11 cellular contexts compared by ENCODE assay signal in genomic region chr3:58308728-58309127, GRCh38. TPM values are rescaled to one million over a fixed set of nuclear protein-coding genes. Genes with fewer than 3 reads are reported as not detected.
DNase-seq lines count a peak whose midpoint lies in the region; ATAC-seq and TF ChIP-seq lines count a peak whose summit lies in the region.
"Had no signal": no experiment of that assay in that cellular context is flagged by ENCODE, and none has a peak within 500 bp of the region (broad histone marks: within the 10 kb centered on the region; RNA-seq: fewer than 3 reads in every experiment).

No MANE protein-coding gene starts in this region.

- H3K36me3 ChIP-seq in stomach smooth muscle (ENCODE audit: control insufficient read depth in 2 of 2, insufficient read depth in 2 of 2, low read length in 2 of 2) (peaks cover 14 to 20% of the 10 kb centered on the region in 2 donors), upper lobe of left lung (peaks cover 9 to 44% (median 24%) of the 10 kb centered on the region in 4 donors)

- H3K9ac ChIP-seq in stomach smooth muscle (ENCODE audit: low read length in 2 of 2): peak overlapping the region; percentile 1 to 100

- H3K4me3 Mint-ChIP-seq in WTC11: no peak overlapping the region

- DNase-seq in activated naive CD4-positive, alpha-beta T cell treated with anti-CD3 and anti-CD28 coated beads, Interleukin-2, amount 50 U/mL, for 72 hours (ENCODE audit: low spot score in 2 of 2): no peak
- no peak for DNase-seq in activated naive CD4-positive, alpha-beta T cell treated with anti-CD3 and anti-CD28 coated beads, Interleukin-2, amount 50 U/mL, for 16 hours
- DNase-seq in WTC11 (ENCODE audit: low spot score) (no peak), fibroblast of villous mesenchyme (ENCODE audit: low read depth) (peak; percentile 34), upper lobe of left lung (no peak)
- DNase-seq: DMS153; NCI-H2029; stimulated activated CD4-positive, alpha-beta T cell treated with anti-CD3 and anti-CD28 coated beads, Interleukin-1b, Interleukin-23, amount 100 ng/mL, for 48 hours had no signal

- H3K4me3 ChIP-seq in fibroblast of villous mesenchyme (ENCODE audit: low read depth, low read length): no peak overlapping the region
- H3K4me3 ChIP-seq in stomach smooth muscle (ENCODE audit: low read length in 2 of 2): peak overlapping the region; percentile 26 to 97
- H3K4me3 ChIP-seq in upper lobe of left lung: no peak overlapping the region

- H3K9me3 ChIP-seq in stomach smooth muscle (ENCODE audit: control insufficient read depth in 2 of 2, low read length in 2 of 2): no peaks in the 10 kb centered on the region
- H3K9me3 ChIP-seq in upper lobe of left lung: no peaks in the 10 kb centered on the region

- POLR2A ChIA-PET in WTC11 (lab: Charles Lee): no interaction called here

- peaks cover 3% of the 10 kb centered on the region for H3K27me3 Mint-ChIP-seq in WTC11 (ENCODE audit: low read depth)

- peaks cover 33% of the 10 kb centered on the region for H3K4me1 ChIP-seq in stomach smooth muscle (ENCODE audit: control insufficient read depth, insufficient read depth, low read length)
- peaks cover 22 to 30% (median 25%) of the 10 kb centered on the region in 4 donors for H3K4me1 ChIP-seq in upper lobe of left lung

- 20 to 32% methylated on average over 1 of the region's 1 CpG for WGBS in upper lobe of left lung, 2 donors

- TF ChIP-seq POLR2A in upper lobe of left lung (IDR thresholded peaks at IDR 0.05): no peak

- H3K9me3 Mint-ChIP-seq in activated naive CD4-positive, alpha-beta T cell treated with anti-CD3 and anti-CD28 coated beads, Interleukin-2, amount 50 U/mL, for 72 hours: no peaks in the 10 kb centered on the region
- H3K9me3 Mint-ChIP-seq in WTC11: no peaks in the 10 kb centered on the region

- TF ChIP-seq EP300 in upper lobe of left lung (IDR thresholded peaks at IDR 0.05): no peak

- peaks cover 20 to 35% of the 10 kb centered on the region in 2 donors for H3K36me3 Mint-ChIP-seq in activated naive CD4-positive, alpha-beta T cell treated with anti-CD3 and anti-CD28 coated beads, Interleukin-2, amount 50 U/mL, for 72 hours
- peaks cover 30% of the 10 kb centered on the region for H3K36me3 Mint-ChIP-seq in WTC11

- H3K27me3 ChIP-seq in stomach smooth muscle (ENCODE audit: control insufficient read depth in 1 of 2, insufficient read depth in 2 of 2, low read length in 2 of 2): no peaks in the 10 kb centered on the region
- no peaks in the 10 kb centered on the region for H3K27me3 ChIP-seq in upper lobe of left lung

- no peak for ATAC-seq in activated naive CD4-positive, alpha-beta T cell treated with anti-CD3 and anti-CD28 coated beads, Interleukin-2, amount 50 U/mL, for 72 hours
- ATAC-seq in WTC11: no peak
- ATAC-seq in HG02884 (IDR thresholded peaks at IDR 0.05; ENCODE audit: unreplicated experiment): no peak
- no peak for ATAC-seq in upper lobe of left lung (ENCODE audit: low FRiP score in 2 of 2)
- no peak for ATAC-seq in HG03521 (IDR thresholded peaks at IDR 0.05; ENCODE audit: unreplicated experiment)

- H3K27ac Mint-ChIP-seq in activated naive CD4-positive, alpha-beta T cell treated with anti-CD3 and anti-CD28 coated beads, Interleukin-2, amount 50 U/mL, for 72 hours: peak overlapping the region; percentile 85 to 99
- peak overlapping the region; percentile 49; the same call in 1 of the 2 replicates for H3K27ac Mint-ChIP-seq in WTC11

- no peak for TF ChIP-seq CTCF in WTC11 (IDR thresholded peaks at IDR 0.05)
- no peak for TF ChIP-seq CTCF in fibroblast of villous mesenchyme (IDR thresholded peaks at IDR 0.05; ENCODE audit: insufficient read depth, low read depth, low read length)
- no peak for TF ChIP-seq CTCF in upper lobe of left lung (IDR thresholded peaks at IDR 0.05)

- CTCF ChIA-PET in WTC11 (lab: Charles Lee): interaction anchor here (0.9 to 1.2 kb wide), 2 partner anchors 81 to 121 kb away, joined by 3 to 5 read pairs; no protein-coding TSS in a partner anchor

- no peak overlapping the region for H3K27ac ChIP-seq in stomach smooth muscle (ENCODE audit: low read length)
- peak overlapping the region in 1 of 4 donors; percentile 20 for H3K27ac ChIP-seq in upper lobe of left lung

- peaks cover 11% of the 10 kb centered on the region for H3K4me1 Mint-ChIP-seq in WTC11

TF ChIP-seq in WTC11, 78 proteins besides CTCF, POLR2A, EP300 and RAD21 (continues in another document):
- TF ChIP-seq ZNF219 (CRISPR knock-in tag; IDR thresholded peaks at IDR 0.05; ENCODE audit: borderline replicate concordance) (no peak), SMAD3 (CRISPR knock-in tag; IDR thresholded peaks at IDR 0.05; ENCODE audit: borderline replicate concordance) (no peak), ZNF425 (CRISPR knock-in tag; conservative IDR thresholded peaks at IDR 0.05) (no peak), AFF4 (CRISPR knock-in tag; IDR thresholded peaks at IDR 0.05; ENCODE audit: borderline replicate concordance) (no peak), ZBTB43 (CRISPR knock-in tag; IDR thresholded peaks at IDR 0.05) (no peak)

RNA-seq across cellular contexts. Expression of gene HTD2, which starts 2.4 kb away (rescaled TPM):
- total RNA-seq in activated naive CD4-positive, alpha-beta T cell treated with anti-CD3 and anti-CD28 coated beads, Interleukin-2, amount 50 U/mL, for 72 hours: 10 to 100 TPM in 1 of 2 donors, 1 to 10 TPM in 1; 8.5 to 10.3 TPM
- total RNA-seq in WTC11 (2021) (9.9 to 14.5 TPM (median 11.4 TPM) in 3 replicates), fibroblast of villous mesenchyme (4.2 and 9.9 TPM in 2 replicates), upper lobe of left lung (10 to 100 TPM in 2 of 6 donors, 1 to 10 TPM in 3, not detected in 1; 7.1 to 14.7 (median 9.0) TPM)

RNA-seq across cellular contexts. Expression of gene RPP14, which starts 2.7 kb away (rescaled TPM):
- total RNA-seq in activated naive CD4-positive, alpha-beta T cell treated with anti-CD3 and anti-CD28 coated beads, Interleukin-2, amount 50 U/mL, for 72 hours: 10 to 100 TPM; 14.7 to 16.8 TPM
- 16.7 to 17.9 TPM (median 17.0 TPM) in 3 replicates for total RNA-seq in WTC11 (2021)
- total RNA-seq in fibroblast of villous mesenchyme: 14.5 and 16.0 TPM in 2 replicates
- total RNA-seq in upper lobe of left lung: 10 to 100 TPM in 2 of 6 donors, 1 to 10 TPM in 4; 6.3 to 11.0 (median 9.4) TPM

RNA-seq across cellular contexts. Expression of gene PXK, which starts 24.0 kb away (rescaled TPM):
- 10 to 100 TPM; 15.0 to 27.4 TPM for total RNA-seq in activated naive CD4-positive, alpha-beta T cell treated with anti-CD3 and anti-CD28 coated beads, Interleukin-2, amount 50 U/mL, for 72 hours
- total RNA-seq in WTC11 (2021): 6.6 to 9.4 TPM (median 6.9 TPM) in 3 replicates
- total RNA-seq in fibroblast of villous mesenchyme: 57.9 and 64.7 TPM in 2 replicates
- total RNA-seq in upper lobe of left lung: 10 to 100 TPM; 17.6 to 38.8 (median 23.2) TPM

Comparison
In these comparisons a context has a peak if more than half of its experiments do, and no peak if none do; other contexts are left out.
1. H3K4me3 ChIP-seq: peak in stomach smooth muscle (2 of 2); none in fibroblast of villous mesenchyme (single experiment) and upper lobe of left lung (0 of 4).